11 cellular contexts compared by ENCODE assay signal in the genomic region with DNA sequence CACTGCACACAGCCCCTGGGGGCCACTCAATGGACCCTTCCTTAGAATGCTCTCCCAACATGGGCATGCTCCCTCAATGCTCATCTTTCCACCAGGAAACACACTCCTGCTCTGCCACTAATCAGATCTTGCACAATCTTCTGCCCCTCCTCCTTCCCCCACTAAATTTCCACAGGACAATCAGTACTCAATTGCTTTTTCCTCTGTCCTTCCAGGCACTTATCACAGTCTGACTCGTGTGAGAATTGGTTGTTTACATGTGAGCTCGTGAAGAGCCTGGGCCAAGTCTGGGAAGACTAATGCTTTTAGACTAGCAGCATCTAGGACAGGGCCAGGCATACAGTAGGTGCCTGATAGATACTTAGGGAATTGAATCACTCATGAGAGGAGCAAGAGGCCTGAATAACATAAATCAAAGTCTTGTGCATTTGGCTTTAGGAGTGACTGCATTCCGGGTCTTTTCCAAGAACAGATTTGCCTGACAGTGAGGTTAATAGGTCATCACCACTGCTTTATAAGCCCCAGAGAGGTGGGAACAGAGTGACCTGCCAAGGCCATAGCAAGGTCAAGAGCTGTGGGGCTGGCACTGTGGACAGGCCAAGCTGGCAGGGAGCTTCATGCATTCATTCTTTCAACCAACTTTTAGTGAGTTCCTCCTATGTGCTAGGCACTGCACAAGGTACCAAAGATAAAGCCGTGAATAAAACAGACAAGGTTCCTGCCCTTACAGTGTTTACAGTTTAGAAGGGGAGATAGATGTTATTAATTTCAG. TPM values are rescaled to one million over a fixed set of nuclear protein-coding genes. Genes with fewer than 3 reads are reported as not detected.
A peak's percentile ranks its signal among the peaks of the same experiment; 100 is the strongest.
DNase-seq lines count a peak whose midpoint lies in the region; ATAC-seq and TF ChIP-seq lines count a peak whose summit lies in the region.
"Had no signal": no experiment of that assay in that cellular context is flagged by ENCODE, and none has a peak within 500 bp of the region (broad histone marks: within the 10 kb centered on the region; RNA-seq: fewer than 3 reads in every experiment).

No MANE protein-coding gene starts in this region.

- peaks cover 84 to 100% (median 100%) of the 10 kb centered on the region in 11 experiments for H3K27me3 ChIP-seq in BLaER1 treated with 17β-estradiol and CSF1 and Interleukin-3, amounts not matched to agents 10 nM and 100 nM
- H3K27me3 ChIP-seq in cardiac muscle cell (no peaks in the 10 kb centered on the region), parathyroid adenoma (ENCODE audit: control insufficient read depth, insufficient read depth, low read length) (no peaks in the 10 kb centered on the region)

- peaks cover 43 to 76% (median 66%) of the 10 kb centered on the region in 10 experiments for H3K4me1 ChIP-seq in BLaER1 treated with 17β-estradiol and CSF1 and Interleukin-3, amounts not matched to agents 10 nM and 100 nM
- H3K4me1 ChIP-seq in cardiac muscle cell (ENCODE audit: low read depth), result peaks cover 29% of the 10 kb centered on the region
- peaks cover 9% of the 10 kb centered on the region for H3K4me1 ChIP-seq in parathyroid adenoma

- TF ChIP-seq CTCF in cardiac muscle cell (IDR thresholded peaks at IDR 0.05; ENCODE audit: low read depth, low read length) (no peak), parathyroid adenoma (IDR thresholded peaks at IDR 0.05) (no peak)

- peak overlapping the region in 7 of 11 experiments; percentile 21 to 76 (median 64); a peak in 13 of 22 replicates for H3K4me2 ChIP-seq in BLaER1 treated with 17β-estradiol and CSF1 and Interleukin-3, amounts not matched to agents 10 nM and 100 nM
- no peak overlapping the region for H3K4me2 ChIP-seq in parathyroid adenoma (ENCODE audit: low read length)

- H3K36me3 ChIP-seq in BLaER1 treated with 17β-estradiol and CSF1 and Interleukin-3, amounts not matched to agents 10 nM and 100 nM, result no peaks in the 10 kb centered on the region
- no peaks in the 10 kb centered on the region for H3K36me3 ChIP-seq in cardiac muscle cell
- H3K36me3 ChIP-seq in parathyroid adenoma (ENCODE audit: control insufficient read depth, insufficient read depth, low read length), result no peaks in the 10 kb centered on the region

- H3K9ac ChIP-seq in BLaER1 treated with 17β-estradiol and CSF1 and Interleukin-3, amounts not matched to agents 10 nM and 100 nM, result no peak overlapping the region
- H3K9ac ChIP-seq in parathyroid adenoma, result no peak overlapping the region

- H3K27ac ChIP-seq in BLaER1 treated with 17β-estradiol and CSF1 and Interleukin-3, amounts not matched to agents 10 nM and 100 nM, result 0 out of 22 replicates have a peak overlapping the region, but pooled peaks of 1 of the 11 experiments have one; percentile 18
- H3K27ac ChIP-seq in adipose tissue (ENCODE audit: low read depth, low read length) (peak overlapping the region; percentile 38), cardiac muscle cell (peak overlapping the region; percentile 66), parathyroid adenoma (peak overlapping the region; percentile 36)

- ATAC-seq in GM18517 (IDR thresholded peaks at IDR 0.05; ENCODE audit: unreplicated experiment) (no peak), HG03354 (IDR thresholded peaks at IDR 0.05; ENCODE audit: poor library complexity, severe bottlenecking, unreplicated experiment) (no peak)
- ATAC-seq: activated CD4-positive, CD25-positive, alpha-beta regulatory T cell treated with anti-CD3 and anti-CD28 coated beads, Interleukin-2, amount 50 U/mL, for 24 hours had no signal

- H3K79me2 ChIP-seq in parathyroid adenoma, result no peaks in the 10 kb centered on the region

- H4K20me1 ChIP-seq in BLaER1 treated with 17β-estradiol and CSF1 and Interleukin-3, amounts not matched to agents 10 nM and 100 nM, result no peaks in the 10 kb centered on the region; a peak in 2 of 22 replicates

- DNase-seq in cardiac muscle cell (ENCODE audit: low read depth in 1 of 2, low spot score in 1 of 2), result peak in 1 of 2 donors; percentile 61
- DNase-seq in NK-92 (lab: John Stamatoyannopoulos, UW; ENCODE audit: unreplicated experiment), result no peak
- DNase-seq in GOT3 (lab: John Stamatoyannopoulos, UW), result no peak
- DNase-seq: activated effector memory CD4-positive, alpha-beta T cell treated with anti-CD3 and anti-CD28 coated beads, Interleukin-2, amount 50 U/mL, for 16 hours; EL had no signal

- 28 to 42% (median 29%) methylated on average over 4 of the region's 4 CpGs for whole genome bisulfite sequencing in adipose tissue, 3 donors

- no peak overlapping the region for H3K4me3 ChIP-seq in BLaER1 treated with 17β-estradiol and CSF1 and Interleukin-3, amounts not matched to agents 10 nM and 100 nM
- no peak overlapping the region for H3K4me3 ChIP-seq in cardiac muscle cell
- H3K4me3 ChIP-seq in parathyroid adenoma (ENCODE audit: low read depth, low read length), result no peak overlapping the region

- H3K9me3 ChIP-seq in BLaER1 treated with 17β-estradiol and CSF1 and Interleukin-3, amounts not matched to agents 10 nM and 100 nM (replicated peaks in 1 of 11), result no peaks in the 10 kb centered on the region
- H3K9me3 ChIP-seq in cardiac muscle cell (ENCODE audit: low read depth) (no peaks in the 10 kb centered on the region), parathyroid adenoma (ENCODE audit: control insufficient read depth, low read length) (no peaks in the 10 kb centered on the region)

- peak overlapping the region; percentile 20 for H2AFZ ChIP-seq in parathyroid adenoma

RNA-seq across cellular contexts. Expression of gene PRPS1, which starts 55.0 kb away (rescaled TPM):
- polyA plus RNA-seq in adipose tissue (10 to 100 TPM; 12.1 to 28.6 (median 27.4) TPM), cardiac muscle cell (78.7 and 79.1 TPM in 2 replicates)
- total RNA-seq in cardiac muscle cell, result 75.4 and 82.6 TPM in 2 replicates
